ENCODE assay signal across 12 cellular contexts in the genomic region with DNA sequence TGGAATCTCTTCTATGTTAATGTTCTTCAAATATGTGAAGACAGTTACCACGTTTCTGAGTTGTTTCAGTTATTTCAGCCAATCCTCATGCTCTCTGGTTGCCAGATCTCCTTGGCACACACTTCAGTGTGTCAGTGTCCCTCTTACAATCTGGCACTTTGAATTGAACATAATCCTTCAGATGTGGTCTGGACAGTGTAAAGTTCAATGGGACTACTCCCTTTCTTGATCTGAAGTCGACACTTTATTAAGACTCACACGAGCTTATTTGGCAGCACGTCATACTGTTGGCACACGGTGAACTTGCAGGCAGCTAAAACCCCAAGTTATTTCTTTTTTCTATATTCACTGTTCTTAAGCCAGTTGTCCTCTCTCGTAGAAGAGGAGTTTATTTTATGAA. TPM values are rescaled to one million over a fixed set of nuclear protein-coding genes. Genes with fewer than 3 reads are reported as not detected.
A peak's percentile ranks its signal among the peaks of the same experiment; 100 is the strongest.
DNase-seq lines count a peak whose midpoint lies in the region; ATAC-seq and TF ChIP-seq lines count a peak whose summit lies in the region.
"Had no signal": no experiment of that assay in that cellular context is flagged by ENCODE, and none has a peak within 500 bp of the region (broad histone marks: within the 10 kb centered on the region; RNA-seq: fewer than 3 reads in every experiment).

No MANE protein-coding gene starts in this region.

- intact Hi-C loops in left lung (cut with DNase I) = loop anchor here in 1 of 2 donors (5.0 kb wide), 1 partner anchor 121 kb away; no protein-coding TSS in a partner anchor

- no peak overlapping the region for H3K4me3 ChIP-seq in MG63
- H3K4me3 ChIP-seq in left lung = no peak overlapping the region

- peaks cover 0 to 10% of the 10 kb centered on the region in 2 donors for H3K4me1 ChIP-seq in left lung

- H3K36me3 ChIP-seq in MG63 = peaks cover 78% of the 10 kb centered on the region
- H3K36me3 ChIP-seq in left lung = no peaks in the 10 kb centered on the region

- H3K9me3 ChIP-seq in MG63 (no peaks in the 10 kb centered on the region), left lung (no peaks in the 10 kb centered on the region)

- no peak for TF ChIP-seq CTCF in left lung (IDR thresholded peaks at IDR 0.05)

- DNase-seq in MG63 (peak; percentile 76), left lung (peak in 1 of 2 donors; percentile 42), stromal cell of bone marrow (ENCODE audit: low read depth) (peak; percentile 35), CD1c-positive myeloid dendritic cell (ENCODE audit: extremely low spot score) (no peak), foreskin melanocyte (no peak), NCI-H524 treated with DMSO at 0.1 percent for 48 hours (lab: John Stamatoyannopoulos, UW) (no peak)
- DNase-seq: activated T-cell treated with anti-CD3 and anti-CD28 coated beads, Interleukin-2, amount 50 U/mL, for 24 hours; amygdala; CD8-positive, alpha-beta memory T cell; NCI-H187 had no signal

- peak; percentile 18 for ATAC-seq in esophagus mucosa
- ATAC-seq in left lung = peak; percentile 77
- no peak for ATAC-seq in HG03342 (IDR thresholded peaks at IDR 0.05; ENCODE audit: unreplicated experiment)

- peak overlapping the region in 1 of 2 donors; percentile 33 for H3K27ac ChIP-seq in left lung

- no peaks in the 10 kb centered on the region for H3K27me3 ChIP-seq in MG63
- H3K27me3 ChIP-seq in left lung = no peaks in the 10 kb centered on the region

RNA-seq across cellular contexts. Expression of a gene that starts 28.2 kb away (rescaled TPM):
- total RNA-seq in MG63 (2014; rRNA removed; shearing (Covaris generic); ENCODE audit: low replicate concordance) = 41.8 and 60.1 TPM in 2 replicates
- total RNA-seq in esophagus mucosa (6.0 TPM), left lung (10 to 100 TPM; 23.5 to 23.6 TPM)
- total RNA-seq: CD8-positive, alpha-beta memory T cell had no signal

Comparison
In these comparisons a context has a peak if more than half of its experiments do, and no peak if none do; other contexts are left out.
1. DNase-seq: peak in MG63 (single experiment) and stromal cell of bone marrow (single experiment); none in CD1c-positive myeloid dendritic cell (single experiment), foreskin melanocyte (single experiment) and NCI-H524 treated with DMSO at 0.1 percent for 48 hours (single experiment).